Comparison of ENCODE assay signal across 12 cellular contexts in genomic region chr7:24283559-24283899, GRCh38. TPM values are rescaled to one million over a fixed set of nuclear protein-coding genes. Genes with fewer than 3 reads are reported as not detected.
A peak's percentile ranks its signal among the peaks of the same experiment; 100 is the strongest.
DNase-seq lines count a peak whose midpoint lies in the region; ATAC-seq and TF ChIP-seq lines count a peak whose summit lies in the region.
"Had no signal": no experiment of that assay in that cellular context is flagged by ENCODE, and none has a peak within 500 bp of the region (broad histone marks: within the 10 kb centered on the region; RNA-seq: fewer than 3 reads in every experiment).

No MANE protein-coding gene starts in this region.

- H3K36me3 ChIP-seq in NT2/D1 (ENCODE audit: insufficient read depth, insufficient read length, low read length) = no peaks in the 10 kb centered on the region
- no peaks in the 10 kb centered on the region for H3K36me3 ChIP-seq in smooth muscle cell (ENCODE audit: low read depth)
- H3K36me3 ChIP-seq: uterus had no signal

- DNase-seq in activated CD4-positive, alpha-beta T cell treated with anti-CD3 and anti-CD28 coated beads for 48 hours = peak; percentile 12
- DNase-seq in activated CD4-positive, alpha-beta T cell treated with anti-CD3 and anti-CD28 coated beads for 4 hours = no peak
- DNase-seq in NT2/D1 (ENCODE audit: low read depth, low spot score) = no peak
- peak in 1 of 2 donors; percentile 7 for DNase-seq in foreskin keratinocyte
- DNase-seq in smooth muscle cell (lab: John Stamatoyannopoulos, UW; ENCODE audit: unreplicated experiment) = no peak
- no peak for DNase-seq in GOT3 (lab: John Stamatoyannopoulos, UW)
- no peak for DNase-seq in NCI-H2171 treated with DMSO at 0.1 percent for 48 hours (lab: John Stamatoyannopoulos, UW)
- DNase-seq: amygdala, uterus had no signal

- no peaks in the 10 kb centered on the region for H3K79me2 ChIP-seq in smooth muscle cell (ENCODE audit: low read depth)

- TF ChIP-seq CTCF in foreskin keratinocyte (conservative IDR thresholded peaks at IDR 0.05) (no peak), smooth muscle cell (IDR thresholded peaks at IDR 0.05; ENCODE audit: borderline replicate concordance, insufficient read depth, poor library complexity, severe bottlenecking) (no peak)

- 0 out of 2 replicates have a peak, but pooled peaks cover 5% of the 10 kb centered on the region for H3K9me3 ChIP-seq in NT2/D1 (ENCODE audit: insufficient read depth, low read length)
- no peaks in the 10 kb centered on the region for H3K9me3 ChIP-seq in smooth muscle cell (replicated peaks; ENCODE audit: low read depth)
- H3K9me3 ChIP-seq: mucosa of descending colon, uterus had no signal

- H3K4me2 ChIP-seq in smooth muscle cell = peak overlapping the region; percentile 73

- no peak overlapping the region for H2AFZ ChIP-seq in smooth muscle cell (ENCODE audit: low read depth)

- WGBS in smooth muscle cell (ENCODE audit: low lambda C conversion rate) = 47% methylated on average over 19 of the region's 19 CpGs

- ATAC-seq in foreskin keratinocyte (peak; percentile 21), HG02870 (IDR thresholded peaks at IDR 0.05; ENCODE audit: unreplicated experiment) (no peak)
- ATAC-seq: mucosa of descending colon had no signal

- H3K27me3 ChIP-seq in NT2/D1 (ENCODE audit: insufficient read depth, insufficient read length) (peaks cover 47% of the 10 kb centered on the region), foreskin keratinocyte (peaks cover 88% of the 10 kb centered on the region), smooth muscle cell (ENCODE audit: low read depth) (peaks cover 55% of the 10 kb centered on the region)

- no peak overlapping the region for H3K27ac ChIP-seq in foreskin keratinocyte
- H3K27ac ChIP-seq in smooth muscle cell (ENCODE audit: low read depth) = no peak overlapping the region
- H3K27ac ChIP-seq: uterus had no signal

- H3K4me3 ChIP-seq in NT2/D1 (ENCODE audit: insufficient read length, low read depth) = peak overlapping the region; percentile 48
- peak overlapping the region; percentile 22 for H3K4me3 ChIP-seq in smooth muscle cell
- H3K4me3 ChIP-seq: mucosa of descending colon, uterus had no signal

- H4K20me1 ChIP-seq in smooth muscle cell (ENCODE audit: low read depth) = no peaks in the 10 kb centered on the region

- no peaks in the 10 kb centered on the region for H3F3A ChIP-seq in smooth muscle cell (ENCODE audit: low read depth)

- H3K9ac ChIP-seq in NT2/D1 (ENCODE audit: insufficient read length, low read depth) (no peak overlapping the region), smooth muscle cell (ENCODE audit: low read depth) (no peak overlapping the region)

- H3K4me1 ChIP-seq in NT2/D1 (ENCODE audit: insufficient read depth, insufficient read length) (no peaks in the 10 kb centered on the region), foreskin keratinocyte (no peaks in the 10 kb centered on the region), smooth muscle cell (ENCODE audit: low read depth) (no peaks in the 10 kb centered on the region)
- H3K4me1 ChIP-seq: uterus had no signal

RNA-seq across cellular contexts. Expression of gene NPY, which starts 0.5 kb away (rescaled TPM):
- total RNA-seq in foreskin keratinocyte (not detected in 2 replicates), smooth muscle cell (0.54 and 0.63 TPM in 2 replicates)
- polyA plus RNA-seq in foreskin keratinocyte (not detected in 2 replicates), smooth muscle cell (5.4 and 10.6 TPM in 2 replicates)
- total RNA-seq: fibroblast of villous mesenchyme had no signal
